11 cellular contexts compared by ENCODE assay signal in the genomic region with DNA sequence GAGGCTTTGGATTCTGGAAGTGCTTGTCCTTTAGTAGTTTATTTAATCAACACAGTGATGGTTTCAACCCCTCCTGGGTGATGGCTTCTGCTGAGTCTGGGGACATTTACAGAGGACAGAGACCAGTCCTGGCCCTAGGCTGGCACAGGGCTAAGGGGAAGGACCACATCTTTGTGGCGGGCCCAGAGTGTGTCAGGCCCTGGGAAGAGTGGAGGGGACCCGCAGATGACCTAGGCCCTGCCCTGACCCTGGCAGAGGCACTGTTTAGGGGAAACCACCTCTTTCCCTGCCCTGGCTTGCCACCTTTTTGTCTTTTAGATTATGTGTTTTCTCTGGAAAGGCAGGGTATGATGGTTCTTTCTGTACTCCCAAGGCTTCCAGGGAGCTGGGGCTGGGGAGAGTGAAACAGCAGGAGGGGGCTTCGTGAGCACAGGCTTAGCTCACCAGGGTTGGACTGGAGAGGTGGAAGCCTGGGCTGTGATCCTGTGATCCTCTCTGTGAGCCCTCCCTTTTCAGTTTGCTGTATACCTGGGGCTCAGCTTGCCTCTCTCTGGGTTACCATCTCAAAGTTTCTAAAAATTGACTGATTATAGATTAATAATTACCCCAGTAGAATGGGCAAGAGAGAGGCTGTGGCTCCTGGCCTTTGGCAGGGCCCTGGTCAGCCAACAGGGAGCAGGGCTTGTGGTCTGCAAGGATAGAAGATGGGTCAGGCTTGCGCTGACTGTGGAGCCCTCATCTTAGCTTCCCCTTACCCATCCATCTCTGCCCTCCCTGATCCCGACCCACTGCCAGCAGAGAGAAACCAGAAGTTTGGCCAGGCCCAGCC. TPM values are rescaled to one million over a fixed set of nuclear protein-coding genes. Genes with fewer than 3 reads are reported as not detected.
DNase-seq lines count a peak whose midpoint lies in the region; ATAC-seq and TF ChIP-seq lines count a peak whose summit lies in the region.
"Had no signal": no experiment of that assay in that cellular context is flagged by ENCODE, and none has a peak within 500 bp of the region (broad histone marks: within the 10 kb centered on the region; RNA-seq: fewer than 3 reads in every experiment).

No MANE protein-coding gene starts in this region.

- intact Hi-C loops in HCT116 (cut with micrococcal nuclease): no loop called here
- intact Hi-C loops in lower lobe of right lung (cut with DNase I): no loop called here

- RAD21 ChIA-PET in HCT116 (lab: Charles Lee; ENCODE audit: low non-redundant PET in 1 of 2, low total read pairs in 2 of 2, uncharacterized antibody in 2 of 2, unreplicated experiment in 2 of 2): no interaction called here

- no peak overlapping the region for H3K4me3 ChIP-seq in HCT116 (replicated peaks in 1 of 2; ENCODE audit: low read depth in 1 of 2, low read length in 2 of 2)
- H3K4me3 ChIP-seq in lower lobe of right lung: no peak overlapping the region
- no peak overlapping the region for H3K4me3 ChIP-seq in subcutaneous abdominal adipose tissue (ENCODE audit: low read depth in 1 of 5, low read length in 5 of 5)

- no peaks in the 10 kb centered on the region for H3K9me3 ChIP-seq in HCT116 (ENCODE audit: control insufficient read depth in 1 of 2, insufficient read depth in 1 of 2, low read depth in 1 of 2, low read length in 2 of 2)
- no peaks in the 10 kb centered on the region for H3K9me3 ChIP-seq in lower lobe of right lung
- H3K9me3 ChIP-seq in subcutaneous abdominal adipose tissue (ENCODE audit: control insufficient read depth in 5 of 5, low read length in 5 of 5): no peaks in the 10 kb centered on the region

- POLR2A ChIA-PET in HCT116 (lab: Charles Lee): no interaction called here

- peak overlapping the region in 2 of 5 experiments; percentile 6 to 23 for H3K4me3 Mint-ChIP-seq in brain

- H3K36me3 ChIP-seq in HCT116 (ENCODE audit: control insufficient read depth in 1 of 2, insufficient read depth in 2 of 2, low read length in 2 of 2) (no peaks in the 10 kb centered on the region), lower lobe of right lung (no peaks in the 10 kb centered on the region), subcutaneous abdominal adipose tissue (ENCODE audit: control insufficient read depth in 5 of 5, insufficient read depth in 5 of 5, low read length in 5 of 5) (peaks cover 0 to 7% (median 0%) of the 10 kb centered on the region in 5 donors)

- H3K27ac Mint-ChIP-seq in brain: peak overlapping the region in 3 of 5 experiments; percentile 59 to 92 (median 83)

- H3K4me1 Mint-ChIP-seq in brain: peaks cover 71% of the 10 kb centered on the region
- H3K4me1 Mint-ChIP-seq: CD8-positive, alpha-beta memory T cell had no signal

- TF ChIP-seq POLR2A in HCT116 (IDR thresholded peaks at IDR 0.05; ENCODE audit: borderline replicate concordance, extremely low read depth, insufficient read depth, insufficient read length): no peak

- H3K9ac ChIP-seq in HCT116 (ENCODE audit: low read length) (no peak overlapping the region), subcutaneous abdominal adipose tissue (ENCODE audit: low read length in 5 of 5) (peak overlapping the region; percentile 17 to 64 (median 39))

- H3K9me3 Mint-ChIP-seq in brain: peaks cover 0 to 5% (median 0%) of the 10 kb centered on the region in 5 experiments

- H3K9me2 ChIP-seq in HCT116 (ENCODE audit: insufficient read depth): no peaks in the 10 kb centered on the region

- no TSS peak for BruUV-seq in HCT116 (replicated peaks; lab: Mats Ljungman, UMichigan)

- H3K4me1 ChIP-seq in HCT116 (ENCODE audit: control insufficient read depth in 1 of 2, insufficient read depth in 2 of 2, low read length in 2 of 2) (peaks cover 61 to 79% of the 10 kb centered on the region in 2 experiments), lower lobe of right lung (peaks cover 87% of the 10 kb centered on the region), subcutaneous abdominal adipose tissue (ENCODE audit: control insufficient read depth in 5 of 5, insufficient read depth in 5 of 5, low read length in 5 of 5) (peaks cover 29 to 71% (median 64%) of the 10 kb centered on the region in 5 donors)

- H3K27ac ChIP-seq in HCT116 (ENCODE audit: low read depth, low read length) (no peak overlapping the region), lower lobe of right lung (peak overlapping the region; percentile 79), subcutaneous abdominal adipose tissue (ENCODE audit: low read depth, low read length) (peak overlapping the region; percentile 98)

- DNase-seq in HCT116 (ENCODE audit: low read depth, low spot score) (no peak), lower lobe of right lung (no peak), SKM-1 treated with dmso at 0.1 percent for 144 hours (lab: John Stamatoyannopoulos, UW; ENCODE audit: unreplicated experiment) (no peak), OCI-M2 (lab: John Stamatoyannopoulos, UW; ENCODE audit: unreplicated experiment) (no peak), COLO829 (ENCODE audit: low spot score) (no peak)
- DNase-seq in activated CD8-positive, alpha-beta memory T cell treated with anti-CD3 and anti-CD28 coated beads for 24 hours: no peak
- DNase-seq: amygdala; CD8-positive, alpha-beta memory T cell; PC-3 had no signal

- CTCF ChIA-PET in HCT116 (lab: Charles Lee): no interaction called here

- no peaks in the 10 kb centered on the region for H3K36me3 Mint-ChIP-seq in brain
- H3K36me3 Mint-ChIP-seq: CD8-positive, alpha-beta memory T cell had no signal

- no peaks in the 10 kb centered on the region for H3K27me3 ChIP-seq in HCT116 (ENCODE audit: insufficient read depth, low read length)
- no peaks in the 10 kb centered on the region for H3K27me3 ChIP-seq in lower lobe of right lung (ENCODE audit: low read depth)
- H3K27me3 ChIP-seq in subcutaneous abdominal adipose tissue (ENCODE audit: control insufficient read depth in 5 of 5, insufficient read depth in 4 of 5, low read length in 5 of 5): no peaks in the 10 kb centered on the region

- TF ChIP-seq CTCF in HCT116 (IDR thresholded peaks at IDR 0.05 in 2 of 3, conservative IDR thresholded peaks at IDR 0.05 in 1 of 3; ENCODE audit: borderline replicate concordance in 1 of 3, insufficient read depth in 1 of 3, low read depth in 2 of 3, low read length in 2 of 3): no peak
- no peak for TF ChIP-seq CTCF in brain (conservative IDR thresholded peaks at IDR 0.05)
- no peak for TF ChIP-seq CTCF in lower lobe of right lung (IDR thresholded peaks at IDR 0.05)

- no peaks in the 10 kb centered on the region for H4K20me1 ChIP-seq in HCT116 (ENCODE audit: insufficient read depth)

- peak overlapping the region; percentile 73; the same call in 1 of the 2 replicates for H3K4me2 ChIP-seq in HCT116 (ENCODE audit: low read length)

- TF ChIP-seq RAD21 in HCT116 (IDR thresholded peaks at IDR 0.05; ENCODE audit: low read depth): no peak

- H2AFZ ChIP-seq in HCT116 (ENCODE audit: low read depth, low read length, poor library complexity, severe bottlenecking): no peak overlapping the region

- H3K27me3 Mint-ChIP-seq in brain: no peaks in the 10 kb centered on the region

- ATAC-seq in HCT116 (no peak), lower lobe of right lung (no peak)

- H3K79me2 ChIP-seq in HCT116 (ENCODE audit: insufficient read depth, low read length): no peaks in the 10 kb centered on the region

TF ChIP-seq in HCT116, 20 proteins besides CTCF, POLR2A, EP300 and RAD21:
- TF ChIP-seq, protein P1, sequence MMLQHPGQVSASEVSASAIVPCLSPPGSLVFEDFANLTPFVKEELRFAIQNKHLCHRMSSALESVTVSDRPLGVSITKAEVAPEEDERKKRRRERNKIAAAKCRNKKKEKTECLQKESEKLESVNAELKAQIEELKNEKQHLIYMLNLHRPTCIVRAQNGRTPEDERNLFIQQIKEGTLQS (IDR thresholded peaks at IDR 0.05): no peak
- TF ChIP-seq ZFX (IDR thresholded peaks at IDR 0.05) (no peak), FOSL1 (IDR thresholded peaks at IDR 0.05; ENCODE audit: low read depth) (no peak), CBX3 (IDR thresholded peaks at IDR 0.05; ENCODE audit: low read depth) (no peak), SP1 (IDR thresholded peaks at IDR 0.05; ENCODE audit: low read depth) (no peak), JUND (IDR thresholded peaks at IDR 0.05) (no peak), TCF7L2 (IDR thresholded peaks at IDR 0.05; ENCODE audit: borderline replicate concordance, extremely low read depth, insufficient read depth, insufficient read length) (no peak), CEBPB (IDR thresholded peaks at IDR 0.05; ENCODE audit: low read depth) (no peak)

RNA-seq across cellular contexts. Expression of a gene that starts 1.8 kb away (rescaled TPM):
- 8.2 TPM for total RNA-seq in HCT116 (2021; ENCODE audit: unreplicated experiment)
- 7.5 and 8.6 TPM in 2 replicates for polyA plus RNA-seq in HCT116 (2012)
- polyA plus RNA-seq in brain (ENCODE audit: insufficient read depth, low read depth, low replicate concordance): 50.7 TPM
- 90.6 TPM for total RNA-seq in lower lobe of right lung
- polyA plus RNA-seq: CD8-positive, alpha-beta memory T cell had no signal

RNA-seq across cellular contexts. Expression of a gene that starts 22.3 kb away (rescaled TPM):
- total RNA-seq in HCT116 (2021; ENCODE audit: unreplicated experiment): 0.10 TPM
- polyA plus RNA-seq in HCT116 (2012): 0.04 and 0.06 TPM in 2 replicates
- polyA plus RNA-seq in brain (ENCODE audit: insufficient read depth, low read depth, low replicate concordance): 0.24 TPM
- 0.92 TPM for total RNA-seq in lower lobe of right lung
- total RNA-seq: CD8-positive, alpha-beta memory T cell; PC-3 had no signal
- polyA plus RNA-seq: CD8-positive, alpha-beta memory T cell had no signal
